In genomic region chr3:187263270-187263669, GRCh38 we compare ENCODE assay signal across 18 cellular contexts. TPM values are rescaled to one million over a fixed set of nuclear protein-coding genes. Genes with fewer than 3 reads are reported as not detected.
DNase-seq lines count a peak whose midpoint lies in the region; ATAC-seq and TF ChIP-seq lines count a peak whose summit lies in the region.
"Had no signal": no experiment of that assay in that cellular context is flagged by ENCODE, and none has a peak within 500 bp of the region (broad histone marks: within the 10 kb centered on the region; RNA-seq: fewer than 3 reads in every experiment).

No MANE protein-coding gene starts in this region.

- H3K36me3 ChIP-seq in heart left ventricle (peaks cover 0 to 40% (median 14%) of the 10 kb centered on the region in 9 donors), muscle layer of colon (ENCODE audit: insufficient read depth, low read length) (peaks cover 36% of the 10 kb centered on the region), uterus (no peaks in the 10 kb centered on the region)
- H3K36me3 ChIP-seq: tibial nerve had no signal

- peaks cover 3 to 40% (median 29%) of the 10 kb centered on the region in 12 donors for H3K4me1 ChIP-seq in heart left ventricle
- H3K4me1 ChIP-seq in muscle layer of colon (ENCODE audit: insufficient read depth, low read length), result peaks cover 53% of the 10 kb centered on the region
- H3K4me1 ChIP-seq in uterus, result no peaks in the 10 kb centered on the region
- H3K4me1 ChIP-seq: parathyroid adenoma had no signal

- H3K9me3 ChIP-seq in heart left ventricle, result no peaks in the 10 kb centered on the region
- H3K9me3 ChIP-seq in muscle layer of colon (ENCODE audit: low read length), result no peaks in the 10 kb centered on the region
- H3K9me3 ChIP-seq in uterus, result no peaks in the 10 kb centered on the region
- H3K9me3 ChIP-seq: tibial nerve had no signal

- H3K4me3 Mint-ChIP-seq in natural killer cell, result no peak overlapping the region
- H3K4me3 Mint-ChIP-seq: memory B cell had no signal

- no peak overlapping the region for H3K4me3 ChIP-seq in heart left ventricle
- no peak overlapping the region for H3K4me3 ChIP-seq in muscle layer of colon (ENCODE audit: low read depth in 1 of 2, low read length in 2 of 2)
- no peak overlapping the region for H3K4me3 ChIP-seq in uterus
- H3K4me3 ChIP-seq: tibial nerve had no signal

- H3K27me3 ChIP-seq in heart left ventricle (no peaks in the 10 kb centered on the region), muscle layer of colon (ENCODE audit: control insufficient read depth in 1 of 2, insufficient read depth in 2 of 2, low read length in 2 of 2) (no peaks in the 10 kb centered on the region), uterus (no peaks in the 10 kb centered on the region)
- H3K27me3 ChIP-seq: tibial nerve had no signal

- DNase-seq in heart left ventricle (no peak), Right ventricle myocardium inferior (ENCODE audit: missing footprints) (no peak), fibroblast of gingiva (ENCODE audit: low read depth) (peak; percentile 89), uterus (no peak), midbrain (lab: John Stamatoyannopoulos, UW) (no peak), natural killer cell (no peak)
- DNase-seq: activated CD4-positive, alpha-beta T cell treated with anti-CD3 and anti-CD28 coated beads for 48 hours; activated T-cell treated with anti-CD3 and anti-CD28 coated beads for 4 hours; NCI-H1048; SHP77 treated with DMSO at 0.1 percent for 48 hours; stimulated activated CD8-positive, alpha-beta memory T cell treated with anti-CD3 and anti-CD28 coated beads, Interleukin-4, amount 100 ng/mL, for 48 hours; T-helper 9 cell had no signal

- H3K27ac ChIP-seq in heart left ventricle (peak overlapping the region in 11 of 12 donors; percentile 21 to 91 (median 65)), muscle layer of colon (ENCODE audit: low read depth, low read length) (peak overlapping the region; percentile 54), uterus (peak overlapping the region; percentile 69 to 92)
- H3K27ac ChIP-seq: parathyroid adenoma had no signal

- TF ChIP-seq CTCF in heart left ventricle (IDR thresholded peaks at IDR 0.05), result no peak
- TF ChIP-seq CTCF in uterus (IDR thresholded peaks at IDR 0.05), result no peak
- TF ChIP-seq CTCF in natural killer cell (IDR thresholded peaks at IDR 0.05), result no peak

- intact Hi-C loops in heart left ventricle (cut with DNase I) (no loop called here), Right ventricle myocardium inferior (cut with DNase I) (no loop called here), uterus (cut with DNase I; ENCODE audit: low total_unique reads) (no loop called here), natural killer cell (cut with micrococcal nuclease) (no loop called here)

- no peak overlapping the region for H3K27ac Mint-ChIP-seq in natural killer cell
- H3K27ac Mint-ChIP-seq: activated naive CD4-positive, alpha-beta T cell treated with anti-CD3 and anti-CD28 coated beads, Interleukin-2, amount 50 U/mL, for 72 hours; memory B cell had no signal

- ATAC-seq in heart left ventricle, result peak in 1 of 4 donors; percentile 27
- ATAC-seq in Right ventricle myocardium inferior, result no peak
- no peak for ATAC-seq in natural killer cell
- no peak for ATAC-seq in HG03175 (IDR thresholded peaks at IDR 0.05; ENCODE audit: unreplicated experiment)
- ATAC-seq: activated naive CD4-positive, alpha-beta T cell treated with anti-CD3 and anti-CD28 coated beads, Interleukin-2, amount 50 U/mL, for 72 hours had no signal

- no peaks in the 10 kb centered on the region for H3K36me3 Mint-ChIP-seq in natural killer cell
- H3K36me3 Mint-ChIP-seq: activated naive CD4-positive, alpha-beta T cell treated with anti-CD3 and anti-CD28 coated beads, Interleukin-2, amount 50 U/mL, for 72 hours; memory B cell had no signal

- no peaks in the 10 kb centered on the region for H3K4me1 Mint-ChIP-seq in natural killer cell
- H3K4me1 Mint-ChIP-seq: memory B cell had no signal

- H3K27me3 Mint-ChIP-seq in natural killer cell (ENCODE audit: low read depth in 2 of 2), result peaks cover 14 to 50% of the 10 kb centered on the region in 2 donors

- TF ChIP-seq POLR2A in heart left ventricle (IDR thresholded peaks at IDR 0.05) (no peak), uterus (IDR thresholded peaks at IDR 0.05) (no peak)

- H3K9me3 Mint-ChIP-seq in natural killer cell, result no peaks in the 10 kb centered on the region
- H3K9me3 Mint-ChIP-seq: activated naive CD4-positive, alpha-beta T cell treated with anti-CD3 and anti-CD28 coated beads, Interleukin-2, amount 50 U/mL, for 72 hours had no signal

- H3K9ac ChIP-seq in muscle layer of colon (ENCODE audit: low read length), result no peak overlapping the region
- H3K9ac ChIP-seq: parathyroid adenoma had no signal

RNA-seq across cellular contexts. Expression of gene MASP1, which starts 28.3 kb away (rescaled TPM):
- total RNA-seq in heart left ventricle (100 to 1,000 TPM; 120 to 245 (median 173) TPM), Right ventricle myocardium inferior (129 TPM), uterus (100 to 1,000 TPM in 1 of 4 donors, 10 to 100 TPM in 3; 25.3 to 121 (median 84.4) TPM), natural killer cell (not detected)
- 10 to 100 TPM; 84.1 to 94.6 TPM for polyA plus RNA-seq in heart left ventricle
- total RNA-seq: activated naive CD4-positive, alpha-beta T cell treated with anti-CD3 and anti-CD28 coated beads, Interleukin-2, amount 50 U/mL, for 72 hours had no signal

Comparison
In these comparisons a context has a peak if more than half of its experiments do, and no peak if none do; other contexts are left out.
1. RNA of gene MASP1, which starts 28.3 kb away (total RNA-seq): 120 to 245 TPM in heart left ventricle, 129 TPM in Right ventricle myocardium inferior (single experiment) and 25.3 to 121 TPM in uterus; not detected in natural killer cell; every median in the first group is over 10 times any median in the second.
2. Peak in every context shown above with its lines, with median percentiles within 50 percentile points of each other: H3K27ac ChIP-seq.